Comparison of ENCODE assay signal across 9 cellular contexts in genomic region chr2:17821535-17822451, GRCh38. TPM values are rescaled to one million over a fixed set of nuclear protein-coding genes. Genes with fewer than 3 reads are reported as not detected.
A peak's percentile ranks its signal among the peaks of the same experiment; 100 is the strongest.
DNase-seq lines count a peak whose midpoint lies in the region; ATAC-seq and TF ChIP-seq lines count a peak whose summit lies in the region.
"Had no signal": no experiment of that assay in that cellular context is flagged by ENCODE, and none has a peak within 500 bp of the region (broad histone marks: within the 10 kb centered on the region; RNA-seq: fewer than 3 reads in every experiment).

No MANE protein-coding gene starts in this region.

- TF ChIP-seq CTCF in heart right ventricle (IDR thresholded peaks at IDR 0.05) (no peak), dorsolateral prefrontal cortex (IDR thresholded peaks at IDR 0.05 in 54 of 56, conservative IDR thresholded peaks at IDR 0.05 in 2 of 56; ENCODE audit: low read depth in 1 of 56, partially characterized antibody in 56 of 56) (no peak)

- H3K9me3 ChIP-seq in BLaER1, result no peaks in the 10 kb centered on the region
- H3K9me3 ChIP-seq in heart right ventricle, result no peaks in the 10 kb centered on the region
- H3K9me3 ChIP-seq in T-helper 17 cell (ENCODE audit: control insufficient read depth, low read length, poor library complexity, severe bottlenecking), result no peaks in the 10 kb centered on the region

- peak overlapping the region; percentile 85 for H3K4me2 ChIP-seq in BLaER1

- DNase-seq in heart right ventricle (no peak), NCI-H2196 (lab: John Stamatoyannopoulos, UW; ENCODE audit: unreplicated experiment) (no peak), T-helper 17 cell (no peak), dorsolateral prefrontal cortex (no peak), epidermal melanocyte (ENCODE audit: insufficient read length, low spot score) (no peak)

- no peaks in the 10 kb centered on the region for H4K20me1 ChIP-seq in BLaER1

- peaks cover 6% of the 10 kb centered on the region for H3K4me1 Mint-ChIP-seq in T-helper 17 cell

- H3K27ac ChIP-seq in BLaER1 (peak overlapping the region; percentile 84), heart right ventricle (peak overlapping the region; percentile 52 to 87 (median 81)), dorsolateral prefrontal cortex (peak overlapping the region in 1 of 59 donors; percentile 36)

- intact Hi-C loops in heart right ventricle (cut with DNase I) (loop anchor here in 6 of 10 donors (5.0 to 10.0 kb wide), 4 partner anchors 57 to 97 kb away; partner anchors contain the start of genes GEN1 (in 4 of the 6) and SMC6 (in 4 of the 6)), dorsolateral prefrontal cortex (cut with DNase I) (no loop called here)

- ATAC-seq in GM19397 (IDR thresholded peaks at IDR 0.05; ENCODE audit: unreplicated experiment) (peak; percentile 35), HG03196 (IDR thresholded peaks at IDR 0.05; ENCODE audit: unreplicated experiment) (peak; percentile 48), heart right ventricle (peak; percentile 48 to 84 (median 72)), T-helper 17 cell (no peak)
- ATAC-seq: Panc1 had no signal

- peak overlapping the region; percentile 37; the same call in 1 of the 2 replicates for H3K4me3 ChIP-seq in BLaER1
- no peak overlapping the region for H3K4me3 ChIP-seq in heart right ventricle
- no peak overlapping the region for H3K4me3 ChIP-seq in dorsolateral prefrontal cortex

- no peaks in the 10 kb centered on the region for H3K36me3 Mint-ChIP-seq in T-helper 17 cell (ENCODE audit: low read depth)

- peaks cover 65% of the 10 kb centered on the region for H3K27me3 Mint-ChIP-seq in T-helper 17 cell

- H3K4me3 Mint-ChIP-seq in T-helper 17 cell, result no peak overlapping the region

- H3K36me3 ChIP-seq in BLaER1 (no peaks in the 10 kb centered on the region), heart right ventricle (no peaks in the 10 kb centered on the region)

- H3K4me1 ChIP-seq in BLaER1 (peaks cover 94% of the 10 kb centered on the region), heart right ventricle (peaks cover 10 to 41% (median 33%) of the 10 kb centered on the region in 9 donors)

- 31 to 33% methylated on average over 7 of the region's 7 CpGs for WGBS in heart right ventricle, 2 donors

- H3K27me3 ChIP-seq in BLaER1 (no peaks in the 10 kb centered on the region), heart right ventricle (no peaks in the 10 kb centered on the region), dorsolateral prefrontal cortex (no peaks in the 10 kb centered on the region)

- H3K9ac ChIP-seq in BLaER1, result peak overlapping the region; percentile 71

- no peak overlapping the region for H3K27ac Mint-ChIP-seq in T-helper 17 cell

RNA-seq across cellular contexts. Expression of gene MSGN1, which starts 5.5 kb away (rescaled TPM):
- total RNA-seq in heart right ventricle, result not detected
- not detected for polyA plus RNA-seq in heart right ventricle
- total RNA-seq in T-helper 17 cell, result not detected
- total RNA-seq in dorsolateral prefrontal cortex, result not detected

RNA-seq across cellular contexts. Expression of gene KCNS3, which starts 56.7 kb away (rescaled TPM):
- total RNA-seq in heart right ventricle (1 to 10 TPM; 1.5 to 3.8 (median 2.9) TPM), T-helper 17 cell (not detected), dorsolateral prefrontal cortex (10 to 100 TPM in 4 of 120 experiments, 1 to 10 TPM in 116; 2.1 to 14.1 (median 5.8) TPM)
- 1 to 10 TPM; 2.0 to 2.1 TPM for polyA plus RNA-seq in heart right ventricle

Comparison
In these comparisons a context has a peak if more than half of its experiments do, and no peak if none do; other contexts are left out.
1. intact Hi-C loops: an anchor here in heart right ventricle (5.0 to 10.0 kb wide); none called in dorsolateral prefrontal cortex.